Comparison of ENCODE assay signal across 17 cellular contexts in genomic region chr17:10172778-10173177, GRCh38.
"Had no signal": no experiment of that assay in that cellular context is flagged by ENCODE, and none has a peak within 500 bp of the region (broad histone marks: within the 10 kb centered on the region; RNA-seq: fewer than 3 reads in every experiment).

No MANE protein-coding gene starts in this region.

- H3K27me3 ChIP-seq: ascending aorta, dorsolateral prefrontal cortex, tibial nerve, vagina had no signal

- H3K9me3 Mint-ChIP-seq: activated T-cell treated with anti-CD3 and anti-CD28 coated beads, Interleukin-2, amount 50 U/mL, for 24 hours had no signal

- H3K9me3 ChIP-seq: ascending aorta, gastrocnemius medialis, tibial nerve, vagina had no signal

- H3K79me2 ChIP-seq: parathyroid adenoma had no signal

- ATAC-seq: activated CD8-positive, alpha-beta memory T cell treated with anti-CD3 and anti-CD28 coated beads, Interleukin-2, amount 10 ng/mL, durations not matched to agents 7 days and 5 days; gastrocnemius medialis; left colon had no signal

- H3K27ac Mint-ChIP-seq: activated naive CD4-positive, alpha-beta T cell treated with anti-CD3 and anti-CD28 coated beads, Interleukin-2, amount 10 ng/mL, durations not matched to agents 7 days and 5 days; activated T-cell treated with anti-CD3 and anti-CD28 coated beads, Interleukin-2, amount 50 U/mL, for 24 hours; endodermal cell had no signal

- H3K4me1 ChIP-seq: ascending aorta, gastrocnemius medialis, parathyroid adenoma had no signal

- H3K27me3 Mint-ChIP-seq: activated CD8-positive, alpha-beta memory T cell treated with anti-CD3 and anti-CD28 coated beads, Interleukin-2, amount 10 ng/mL, durations not matched to agents 7 days and 5 days had no signal

- H3K4me3 Mint-ChIP-seq: activated CD8-positive, alpha-beta memory T cell treated with anti-CD3 and anti-CD28 coated beads, Interleukin-2, amount 10 ng/mL, durations not matched to agents 7 days and 5 days; activated naive CD4-positive, alpha-beta T cell treated with anti-CD3 and anti-CD28 coated beads, Interleukin-2, amount 10 ng/mL, durations not matched to agents 7 days and 5 days; activated T-cell treated with anti-CD3 and anti-CD28 coated beads, Interleukin-2, amount 50 U/mL, for 24 hours; endodermal cell had no signal

- H3K4me3 ChIP-seq: ascending aorta, dorsolateral prefrontal cortex, gastrocnemius medialis, heart right ventricle, lung, tibial nerve, vagina had no signal

- DNase-seq: activated CD4-positive, alpha-beta T cell treated with anti-CD3 and anti-CD28 coated beads, Interleukin-2, amount 50 U/mL, for 48 hours; activated CD8-positive, alpha-beta memory T cell treated with anti-CD3 and anti-CD28 coated beads, Interleukin-2, amount 10 ng/mL, durations not matched to agents 7 days and 5 days; activated naive CD4-positive, alpha-beta T cell treated with anti-CD3 and anti-CD28 coated beads, Interleukin-2, amount 10 ng/mL, durations not matched to agents 7 days and 5 days; activated T-cell treated with anti-CD3 and anti-CD28 coated beads, Interleukin-2, amount 50 U/mL, for 24 hours; dorsolateral prefrontal cortex; endodermal cell; gastrocnemius medialis; heart right ventricle; left colon; substantia nigra had no signal

- H2AFZ ChIP-seq: parathyroid adenoma had no signal

- H3K9ac ChIP-seq: parathyroid adenoma had no signal

- H3K27ac ChIP-seq: ascending aorta, gastrocnemius medialis, parathyroid adenoma, VCaP had no signal

- H3K36me3 Mint-ChIP-seq: activated CD8-positive, alpha-beta memory T cell treated with anti-CD3 and anti-CD28 coated beads, Interleukin-2, amount 10 ng/mL, durations not matched to agents 7 days and 5 days; activated naive CD4-positive, alpha-beta T cell treated with anti-CD3 and anti-CD28 coated beads, Interleukin-2, amount 10 ng/mL, durations not matched to agents 7 days and 5 days; stimulated activated memory B cell treated with anti-CD40 and anti-IgM and Interleukin-4, amounts not matched to agents 10 μg/mL and 1 μg/mL and 100 μg/mL, for 72 hours had no signal

- H3K36me3 ChIP-seq: ascending aorta, gastrocnemius medialis, heart right ventricle, tibial nerve, vagina had no signal
